ENCODE assay signal across 11 cellular contexts in genomic region chr1:21969066-21969465, GRCh38. TPM values are rescaled to one million over a fixed set of nuclear protein-coding genes. Genes with fewer than 3 reads are reported as not detected.
DNase-seq lines count a peak whose midpoint lies in the region; FAIRE-seq and TF ChIP-seq lines count a peak whose summit lies in the region.
"Not testable (repeated sequence)": the region's sequence is repeated elsewhere in the genome, so short reads cannot be mapped to it uniquely, and the experiment has no call there.
"Had no signal": no experiment of that assay in that cellular context is flagged by ENCODE, and none has a peak within 500 bp of the region (broad histone marks: within the 10 kb centered on the region; RNA-seq: fewer than 3 reads in every experiment).

No MANE protein-coding gene starts in this region.

- TF ChIP-seq POLR2A in endothelial cell of umbilical vein (IDR thresholded peaks at IDR 0.05; ENCODE audit: low read depth, low read length), result not testable (repeated sequence)

- H3K27me3 Mint-ChIP-seq in Calu3 (ENCODE audit: unreplicated experiment); nephron progenitor cell (ENCODE audit: low read depth, poor library complexity): not testable (repeated sequence)

- H3K4me1 Mint-ChIP-seq in Calu3 (ENCODE audit: low read depth, unreplicated experiment) (peaks cover 31% of the 10 kb centered on the region), nephron progenitor cell (peaks cover 22% of the 10 kb centered on the region)

- not testable (repeated sequence) for H3K9me3 Mint-ChIP-seq in Calu3 (ENCODE audit: low read depth, unreplicated experiment); nephron progenitor cell

- H3K4me1 ChIP-seq in endothelial cell of umbilical vein (ENCODE audit: control insufficient read depth, extremely low read depth, insufficient read depth, low read length), result peaks cover 20% of the 10 kb centered on the region
- not testable (repeated sequence) for H3K4me1 ChIP-seq in keratinocyte (ENCODE audit: control insufficient read depth, extremely low read depth, insufficient read depth, low read length)

- not testable (repeated sequence) for H3K9ac ChIP-seq in endothelial cell of umbilical vein (replicated peaks; ENCODE audit: extremely low read depth, insufficient read depth, low read length); keratinocyte (ENCODE audit: control insufficient read depth, extremely low read depth, insufficient read depth, low read length)

- H3K79me2 ChIP-seq in endothelial cell of umbilical vein (ENCODE audit: control insufficient read depth, insufficient read depth, low read length); keratinocyte (ENCODE audit: control insufficient read depth, insufficient read depth, low read length): not testable (repeated sequence)

- dilution Hi-C loops in endothelial cell of umbilical vein (cut with MboI; ENCODE audit: extremely low pct_ligation_motif_present, low sequenced_read_pairs); keratinocyte (cut with MboI; ENCODE audit: extremely low pct_ligation_motif_present, low sequenced_read_pairs): not testable (repeated sequence)

- H3K27ac Mint-ChIP-seq in Calu3 (ENCODE audit: unreplicated experiment) (peak overlapping the region; percentile 66), nephron progenitor cell (peak overlapping the region; percentile 18)

- H3K4me2 ChIP-seq in endothelial cell of umbilical vein (ENCODE audit: insufficient read depth, low read length); keratinocyte (ENCODE audit: control insufficient read depth, extremely low read depth, insufficient read depth, low read depth, low read length): not testable (repeated sequence)

- H3K4me3 ChIP-seq in endothelial cell of umbilical vein (replicated peaks in 1 of 3; ENCODE audit: insufficient read depth in 1 of 3, low read depth in 1 of 3, low read length in 3 of 3); keratinocyte (ENCODE audit: control insufficient read depth in 2 of 3, extremely low read depth in 1 of 3, insufficient read depth in 2 of 3, low read depth in 1 of 3, low read length in 3 of 3): not testable (repeated sequence)

- intact Hi-C loops in Calu3 (cut with micrococcal nuclease; ENCODE audit: unreplicated experiment); endothelial cell of umbilical vein (cut with micrococcal nuclease): not testable (repeated sequence)

- H3K9me3 ChIP-seq in endothelial cell of umbilical vein (replicated peaks; ENCODE audit: control insufficient read depth, insufficient read depth, low read length); keratinocyte (ENCODE audit: control insufficient read depth, low read depth, low read length): not testable (repeated sequence)

- not testable (repeated sequence) for H2AFZ ChIP-seq in endothelial cell of umbilical vein (ENCODE audit: low read depth, low read length)
- H2AFZ ChIP-seq in keratinocyte (ENCODE audit: control insufficient read depth, low read length), result peak overlapping the region; percentile 23

- not testable (repeated sequence) for H3K27me3 ChIP-seq in endothelial cell of umbilical vein (ENCODE audit: control insufficient read depth in 2 of 2, insufficient read depth in 2 of 2, low read length in 2 of 2); keratinocyte (ENCODE audit: control insufficient read depth, extremely low read depth, insufficient read depth, low read length)

- not testable (repeated sequence) for H3K36me3 Mint-ChIP-seq in Calu3 (ENCODE audit: insufficient read depth, unreplicated experiment); nephron progenitor cell (ENCODE audit: low read depth)

- CTCF ChIA-PET in Calu3 (lab: Charles Lee), result not testable (repeated sequence)
- CTCF ChIA-PET in endothelial cell of umbilical vein (lab: Charles Lee), result interaction anchor here (1.1 kb wide), 1 partner anchor 26 kb away, joined by 3 read pairs; no protein-coding TSS in a partner anchor

- FAIRE-seq in endothelial cell of umbilical vein (lab: Jason Lieb, UNC) (peak; percentile 86), keratinocyte (lab: Jason Lieb, UNC) (peak; percentile 23)

- POLR2A ChIA-PET in endothelial cell of umbilical vein (lab: Charles Lee), result not testable (repeated sequence)

- DNase-seq in Calu3; endothelial cell of umbilical vein (ENCODE audit: low read depth, low spot score); keratinocyte (ENCODE audit: low read depth, low spot score); nephron progenitor cell: not testable (repeated sequence)
- peak in 34 of 61 donors; percentile 3 to 76 (median 21) for DNase-seq in caudate nucleus (lab: John Stamatoyannopoulos, UW)
- peak; percentile 28 for DNase-seq in putamen (ENCODE audit: low spot score)

- H3K36me3 ChIP-seq in endothelial cell of umbilical vein (ENCODE audit: control insufficient read depth in 2 of 2, extremely low read depth in 1 of 2, insufficient read depth in 2 of 2, low read length in 2 of 2); keratinocyte (ENCODE audit: control insufficient read depth in 2 of 2, extremely low read depth in 1 of 2, insufficient read depth in 2 of 2, low read length in 2 of 2): not testable (repeated sequence)

- not testable (repeated sequence) for H3K4me3 Mint-ChIP-seq in Calu3 (ENCODE audit: low read depth, unreplicated experiment); nephron progenitor cell

- H3K27ac ChIP-seq in caudate nucleus (ENCODE audit: low read depth, low read length); endothelial cell of umbilical vein (ENCODE audit: insufficient read depth, low read depth, low read length); keratinocyte (ENCODE audit: control insufficient read depth, insufficient read depth, low read length): not testable (repeated sequence)

- BruUV-seq in Calu3 (replicated peaks; lab: Mats Ljungman, UMichigan); endothelial cell of umbilical vein (replicated peaks; lab: Mats Ljungman, UMichigan): not testable (repeated sequence)

- TF ChIP-seq CTCF in Calu3 (IDR thresholded peaks at IDR 0.05; ENCODE audit: unreplicated experiment); endothelial cell of umbilical vein (IDR thresholded peaks at IDR 0.05; ENCODE audit: extremely low read depth in 1 of 2, insufficient read depth in 1 of 2, low read depth in 1 of 2, low read length in 2 of 2); keratinocyte (optimal IDR thresholded peaks at IDR 0.05 in 1 of 3, IDR thresholded peaks at IDR 0.05 in 1 of 3, conservative IDR thresholded peaks at IDR 0.05 in 1 of 3; ENCODE audit: extremely low read depth in 1 of 3, insufficient read depth in 2 of 3, low read length in 3 of 3); nephron progenitor cell (IDR thresholded peaks at IDR 0.05): not testable (repeated sequence)

- not testable (repeated sequence) for H4K20me1 ChIP-seq in endothelial cell of umbilical vein (replicated peaks; ENCODE audit: control insufficient read depth, extremely low read depth, insufficient read depth, low read length); keratinocyte (ENCODE audit: control insufficient read depth, extremely low read depth, insufficient read depth, low read length)

- H3K9me1 ChIP-seq in endothelial cell of umbilical vein (replicated peaks; ENCODE audit: control insufficient read depth, extremely low read depth, insufficient read depth, low read length); keratinocyte (ENCODE audit: control insufficient read depth, extremely low read depth, insufficient read depth, low read length): not testable (repeated sequence)

RNA-seq across cellular contexts. Expression of gene CELA3B, which starts 7.8 kb away (rescaled TPM):
- total RNA-seq in Calu3 (2022) (not detected in 2 replicates), endothelial cell of umbilical vein (0.48 TPM in 1 of 2 replicates, not detected in the other)
- polyA plus RNA-seq in endothelial cell of umbilical vein (0.30 and 0.32 TPM in 2 replicates), keratinocyte (not detected in 3 replicates)
- 0.10 and 0.20 TPM in 2 replicates for polyA plus RNA-seq in endothelial cell of umbilical vein (2011; cell fraction: cytosol; rRNA removed)
- polyA plus RNA-seq in endothelial cell of umbilical vein (2011; cell fraction: nucleus; rRNA removed), result 0.25 and 0.29 TPM in 2 replicates
- polyA plus RNA-seq in endothelial cell of umbilical vein (2012), result not detected in 2 replicates
- polyA minus RNA-seq in endothelial cell of umbilical vein (0.39 TPM in 1 of 2 replicates, not detected in the other), keratinocyte (not detected in 3 replicates)
- not detected for polyA minus RNA-seq in endothelial cell of umbilical vein (2011; cell fraction: cytosol; rRNA and poly(A)+ RNA removed)
- 1.5 TPM in 1 of 2 replicates, not detected in the other for polyA minus RNA-seq in endothelial cell of umbilical vein (2011; cell fraction: nucleus; rRNA and poly(A)+ RNA removed)
- polyA plus RNA-seq in keratinocyte (2011; ENCODE audit: low read depth), result not detected
- not detected in 2 replicates for polyA plus RNA-seq in keratinocyte (2011; cell fraction: cytosol; rRNA removed)
- not detected in 2 replicates for polyA plus RNA-seq in keratinocyte (2011; cell fraction: nucleus; rRNA removed)
- polyA plus RNA-seq in keratinocyte (2012; ENCODE audit: low replicate concordance), result not detected in 2 replicates
- not detected for polyA minus RNA-seq in keratinocyte (2011; cell fraction: cytosol; rRNA and poly(A)+ RNA removed)
- polyA minus RNA-seq in keratinocyte (2011; cell fraction: nucleus; rRNA and poly(A)+ RNA removed), result not detected in 2 replicates
- total RNA-seq: CD4-positive, alpha-beta T cell; CD8-positive, alpha-beta memory T cell; HFFc6 had no signal
- polyA plus RNA-seq: A549; CD14-positive monocyte; CD8-positive, alpha-beta memory T cell had no signal

RNA-seq across cellular contexts. Expression of gene HSPG2, which starts 32.0 kb away (rescaled TPM):
- total RNA-seq in Calu3 (2022) (397 and 398 TPM in 2 replicates), endothelial cell of umbilical vein (3,499 and 3,960 TPM in 2 replicates)
- polyA plus RNA-seq in endothelial cell of umbilical vein (734 and 849 TPM in 2 replicates), keratinocyte (9.0 to 20.7 TPM (median 17.0 TPM) in 3 replicates)
- 751 and 1,165 TPM in 2 replicates for polyA plus RNA-seq in endothelial cell of umbilical vein (2011; cell fraction: cytosol; rRNA removed)
- 1,616 and 1,967 TPM in 2 replicates for polyA plus RNA-seq in endothelial cell of umbilical vein (2011; cell fraction: nucleus; rRNA removed)
- polyA plus RNA-seq in endothelial cell of umbilical vein (2012), result 1,500 and 2,412 TPM in 2 replicates
- polyA minus RNA-seq in endothelial cell of umbilical vein (1,494 and 1,598 TPM in 2 replicates), keratinocyte (66.2 to 184 TPM (median 72.6 TPM) in 3 replicates)
- polyA minus RNA-seq in endothelial cell of umbilical vein (2011; cell fraction: cytosol; rRNA and poly(A)+ RNA removed), result 16.5 TPM
- 1,216 and 2,140 TPM in 2 replicates for polyA minus RNA-seq in endothelial cell of umbilical vein (2011; cell fraction: nucleus; rRNA and poly(A)+ RNA removed)
- polyA plus RNA-seq in keratinocyte (2011; ENCODE audit: low read depth), result 21.1 TPM
- 6.1 and 17.2 TPM in 2 replicates for polyA plus RNA-seq in keratinocyte (2011; cell fraction: cytosol; rRNA removed)
- 139 and 205 TPM in 2 replicates for polyA plus RNA-seq in keratinocyte (2011; cell fraction: nucleus; rRNA removed)
- polyA plus RNA-seq in keratinocyte (2012; ENCODE audit: low replicate concordance), result 22.9 and 70.8 TPM in 2 replicates
- polyA minus RNA-seq in keratinocyte (2011; cell fraction: cytosol; rRNA and poly(A)+ RNA removed), result 143 TPM
- 388 and 454 TPM in 2 replicates for polyA minus RNA-seq in keratinocyte (2011; cell fraction: nucleus; rRNA and poly(A)+ RNA removed)
- polyA plus RNA-seq: CD14-positive monocyte; CD8-positive, alpha-beta memory T cell had no signal

RNA-seq across cellular contexts. Expression of gene CELA3A, which starts 32.4 kb away (rescaled TPM):
- total RNA-seq in Calu3 (2022) (not detected in 2 replicates), endothelial cell of umbilical vein (not detected in 2 replicates)
- polyA plus RNA-seq in endothelial cell of umbilical vein (0.35 TPM in 1 of 2 replicates, not detected in the other), keratinocyte (not detected in 3 replicates)
- polyA plus RNA-seq in endothelial cell of umbilical vein (2011; cell fraction: cytosol; rRNA removed), result 0.16 and 0.43 TPM in 2 replicates
- 0.26 TPM in 1 of 2 replicates, not detected in the other for polyA plus RNA-seq in endothelial cell of umbilical vein (2011; cell fraction: nucleus; rRNA removed)
- polyA plus RNA-seq in endothelial cell of umbilical vein (2012), result not detected in 2 replicates
- polyA minus RNA-seq in endothelial cell of umbilical vein (not detected in 2 replicates), keratinocyte (not detected in 3 replicates)
- not detected for polyA minus RNA-seq in endothelial cell of umbilical vein (2011; cell fraction: cytosol; rRNA and poly(A)+ RNA removed)
- polyA minus RNA-seq in endothelial cell of umbilical vein (2011; cell fraction: nucleus; rRNA and poly(A)+ RNA removed), result not detected in 2 replicates
- polyA plus RNA-seq in keratinocyte (2011; ENCODE audit: low read depth), result not detected
- not detected in 2 replicates for polyA plus RNA-seq in keratinocyte (2011; cell fraction: cytosol; rRNA removed)
- not detected in 2 replicates for polyA plus RNA-seq in keratinocyte (2011; cell fraction: nucleus; rRNA removed)
- not detected in 2 replicates for polyA plus RNA-seq in keratinocyte (2012; ENCODE audit: low replicate concordance)
- polyA minus RNA-seq in keratinocyte (2011; cell fraction: cytosol; rRNA and poly(A)+ RNA removed), result not detected
- polyA minus RNA-seq in keratinocyte (2011; cell fraction: nucleus; rRNA and poly(A)+ RNA removed), result not detected in 2 replicates
- total RNA-seq: CD4-positive, alpha-beta T cell; CD8-positive, alpha-beta memory T cell; HFFc6 had no signal
- polyA plus RNA-seq: A549; CD14-positive monocyte; CD8-positive, alpha-beta memory T cell had no signal
